Comparison of ENCODE assay signal across 9 cellular contexts in genomic region chr14:100406505-100407131, GRCh38. TPM values are rescaled to one million over a fixed set of nuclear protein-coding genes. Genes with fewer than 3 reads are reported as not detected.
DNase-seq lines count a peak whose midpoint lies in the region; ATAC-seq and TF ChIP-seq lines count a peak whose summit lies in the region.
"Had no signal": no experiment of that assay in that cellular context is flagged by ENCODE, and none has a peak within 500 bp of the region (broad histone marks: within the 10 kb centered on the region; RNA-seq: fewer than 3 reads in every experiment).

No MANE protein-coding gene starts in this region.

- no peak for TF ChIP-seq CTCF in GM20000 (IDR thresholded peaks at IDR 0.05; ENCODE audit: extremely low read depth, missing control alignments)

- ATAC-seq in activated T-helper 17 cell treated with anti-CD3 and anti-CD28 coated beads, Interleukin-2, amount 50 U/mL, for 72 hours (replicated peaks), result peak; percentile 91
- ATAC-seq in HG02970 (IDR thresholded peaks at IDR 0.05; ENCODE audit: low FRiP score, unreplicated experiment), result no peak

- peak overlapping the region; percentile 75 for H3K27ac Mint-ChIP-seq in activated T-helper 17 cell treated with anti-CD3 and anti-CD28 coated beads, Interleukin-2, amount 50 U/mL, for 72 hours

- H3K9me3 Mint-ChIP-seq in activated T-helper 17 cell treated with anti-CD3 and anti-CD28 coated beads, Interleukin-2, amount 50 U/mL, for 72 hours, result no peaks in the 10 kb centered on the region

- H3K4me1 Mint-ChIP-seq in activated T-helper 17 cell treated with anti-CD3 and anti-CD28 coated beads, Interleukin-2, amount 50 U/mL, for 72 hours, result peaks cover 25% of the 10 kb centered on the region

- no peaks in the 10 kb centered on the region for H3K36me3 Mint-ChIP-seq in activated T-helper 17 cell treated with anti-CD3 and anti-CD28 coated beads, Interleukin-2, amount 50 U/mL, for 72 hours (ENCODE audit: low read depth)

- DNase-seq in AG20443 (ENCODE audit: low spot score) (peak; percentile 36), HT1080 (ENCODE audit: low read depth) (peak; percentile 65), iris pigment epithelial cell (ENCODE audit: low read depth) (peak; percentile 40), NCI-H774 (lab: John Stamatoyannopoulos, UW) (no peak), NCI-H748 treated with DMSO at 0.1 percent for 48 hours (lab: John Stamatoyannopoulos, UW) (no peak), GM20000 (ENCODE audit: low spot score) (no peak)
- DNase-seq: caudate nucleus had no signal

- peak overlapping the region; percentile 16 for H3K4me3 Mint-ChIP-seq in activated T-helper 17 cell treated with anti-CD3 and anti-CD28 coated beads, Interleukin-2, amount 50 U/mL, for 72 hours

- H3K27me3 Mint-ChIP-seq in activated T-helper 17 cell treated with anti-CD3 and anti-CD28 coated beads, Interleukin-2, amount 50 U/mL, for 72 hours, result no peaks in the 10 kb centered on the region

RNA-seq across cellular contexts. Expression of gene WDR25, which starts 30.3 kb away (rescaled TPM):
- 12.1 and 14.0 TPM in 2 replicates for total RNA-seq in HT1080 (2014; rRNA removed; shearing (Covaris generic))
- 10.7 and 11.2 TPM in 2 replicates for polyA plus RNA-seq in HT1080 (2015; cell fraction: cytosol; rRNA removed)
- polyA plus RNA-seq in HT1080 (2015; cell fraction: nucleus; rRNA removed), result 12.9 and 16.0 TPM in 2 replicates
- total RNA-seq in activated T-helper 17 cell treated with anti-CD3 and anti-CD28 coated beads, Interleukin-2, amount 50 U/mL, for 72 hours, result 1 to 10 TPM; 3.4 to 5.1 TPM

Comparison
In these comparisons a context has a peak if more than half of its experiments do, and no peak if none do; other contexts are left out.
1. DNase-seq: peak in AG20443 (single experiment), HT1080 (single experiment) and iris pigment epithelial cell (single experiment); none in NCI-H774 (single experiment), NCI-H748 treated with DMSO at 0.1 percent for 48 hours (single experiment) and GM20000 (single experiment).